9 cellular contexts compared by ENCODE assay signal in genomic region chr5:7261049-7261448, GRCh38.
A peak's percentile ranks its signal among the peaks of the same experiment; 100 is the strongest.
DNase-seq lines count a peak whose midpoint lies in the region; ATAC-seq and TF ChIP-seq lines count a peak whose summit lies in the region.
"Had no signal": no experiment of that assay in that cellular context is flagged by ENCODE, and none has a peak within 500 bp of the region (broad histone marks: within the 10 kb centered on the region; RNA-seq: fewer than 3 reads in every experiment).

No MANE protein-coding gene starts in this region.

- no peaks in the 10 kb centered on the region for H3K9me3 Mint-ChIP-seq in type B pancreatic cell

- no peaks in the 10 kb centered on the region for H3K9me3 ChIP-seq in DOHH2 (ENCODE audit: control insufficient read depth, insufficient read depth, low read length)
- no peaks in the 10 kb centered on the region for H3K9me3 ChIP-seq in Karpas-422 (ENCODE audit: low read length)
- H3K9me3 ChIP-seq in RWPE2 (ENCODE audit: severe bottlenecking) = no peaks in the 10 kb centered on the region
- H3K9me3 ChIP-seq in hepatocyte (ENCODE audit: low read depth) = no peaks in the 10 kb centered on the region

- H3K4me1 Mint-ChIP-seq in type B pancreatic cell (ENCODE audit: unreplicated experiment) = peaks cover 9% of the 10 kb centered on the region
- H3K4me1 Mint-ChIP-seq: naive B cell had no signal

- no peak overlapping the region for H3K4me3 Mint-ChIP-seq in type B pancreatic cell
- H3K4me3 Mint-ChIP-seq: naive B cell had no signal

- H3K4me1 ChIP-seq in DOHH2 (ENCODE audit: control insufficient read depth, low read length) (no peaks in the 10 kb centered on the region), Karpas-422 (ENCODE audit: low read length) (no peaks in the 10 kb centered on the region), RWPE2 (ENCODE audit: insufficient read depth, poor library complexity, severe bottlenecking) (no peaks in the 10 kb centered on the region), hepatocyte (ENCODE audit: insufficient read depth) (no peaks in the 10 kb centered on the region)

- H2AFZ ChIP-seq in Karpas-422 (ENCODE audit: low read length) (no peak overlapping the region), hepatocyte (no peak overlapping the region)

- H3K27ac ChIP-seq in DOHH2 (ENCODE audit: low read depth, low read length) = no peak overlapping the region
- no peak overlapping the region for H3K27ac ChIP-seq in Karpas-422 (ENCODE audit: low read length)
- H3K27ac ChIP-seq in RWPE2 (ENCODE audit: poor library complexity, severe bottlenecking) = no peak overlapping the region
- H3K27ac ChIP-seq in hepatocyte = no peak overlapping the region

- H3K9me2 ChIP-seq in DOHH2 (replicated peaks; ENCODE audit: control insufficient read depth, low read length) (no peaks in the 10 kb centered on the region), Karpas-422 (replicated peaks; ENCODE audit: insufficient read depth, low read length) (no peaks in the 10 kb centered on the region), hepatocyte (replicated peaks; ENCODE audit: insufficient read depth) (no peaks in the 10 kb centered on the region)

- DNase-seq in Karpas-422 = peak; percentile 74
- no peak for DNase-seq in RWPE2 (ENCODE audit: low spot score)
- peak; percentile 67 for DNase-seq in hepatocyte (ENCODE audit: low spot score)
- DNase-seq in type B pancreatic cell (ENCODE audit: extremely low spot score, unreplicated experiment) = no peak
- no peak for DNase-seq in activated effector memory CD4-positive, alpha-beta T cell treated with anti-CD3 and anti-CD28 coated beads, Interleukin-2, amount 50 U/mL, for 16 hours
- DNase-seq: naive B cell had no signal

- no peak overlapping the region for H3K4me2 ChIP-seq in DOHH2 (ENCODE audit: low read length)
- no peak overlapping the region for H3K4me2 ChIP-seq in Karpas-422 (ENCODE audit: low read depth, low read length, poor library complexity, severe bottlenecking)
- H3K4me2 ChIP-seq in hepatocyte = no peak overlapping the region

- no peaks in the 10 kb centered on the region for H4K20me1 ChIP-seq in DOHH2 (ENCODE audit: control insufficient read depth, insufficient read depth, low read depth, low read length)
- H4K20me1 ChIP-seq in Karpas-422 (ENCODE audit: insufficient read depth, low read depth, low read length) = no peaks in the 10 kb centered on the region
- H4K20me1 ChIP-seq in hepatocyte (ENCODE audit: insufficient read depth, poor library complexity, severe bottlenecking) = no peaks in the 10 kb centered on the region

- H3K27me3 Mint-ChIP-seq in type B pancreatic cell = peaks cover 5% of the 10 kb centered on the region
- H3K27me3 Mint-ChIP-seq: naive B cell had no signal

- no peaks in the 10 kb centered on the region for H3F3A ChIP-seq in DOHH2 (ENCODE audit: control insufficient read depth, insufficient read depth)

- H3K79me2 ChIP-seq in DOHH2 (ENCODE audit: control insufficient read depth, low read length) (no peaks in the 10 kb centered on the region), Karpas-422 (ENCODE audit: low read length) (no peaks in the 10 kb centered on the region), hepatocyte (no peaks in the 10 kb centered on the region)

- H3K36me3 ChIP-seq in DOHH2 (ENCODE audit: control insufficient read depth, low read length) (no peaks in the 10 kb centered on the region), Karpas-422 (ENCODE audit: insufficient read depth, low read length) (no peaks in the 10 kb centered on the region), RWPE2 (ENCODE audit: low read depth) (no peaks in the 10 kb centered on the region), hepatocyte (replicated peaks; ENCODE audit: insufficient read depth, low read depth) (no peaks in the 10 kb centered on the region)

- WGBS in hepatocyte (ENCODE audit: low lambda C conversion rate, missing lambda C conversion rate) = 13% methylated on average over 6 of the region's 6 CpGs

- H3K36me3 Mint-ChIP-seq in type B pancreatic cell = no peaks in the 10 kb centered on the region
- H3K36me3 Mint-ChIP-seq: naive B cell had no signal

- ATAC-seq in RWPE2 (ENCODE audit: low read depth) = peak; percentile 62
- ATAC-seq in GM18909 (IDR thresholded peaks at IDR 0.05; ENCODE audit: poor library complexity, unreplicated experiment) = no peak
- ATAC-seq in GM18511 (IDR thresholded peaks at IDR 0.05; ENCODE audit: unreplicated experiment) = no peak

- no peak overlapping the region for H3K9ac ChIP-seq in Karpas-422 (ENCODE audit: low read length)

- TF ChIP-seq CTCF in DOHH2 (IDR thresholded peaks at IDR 0.05; ENCODE audit: low read depth, low read length, poor library complexity, severe bottlenecking) (peak; percentile 57), RWPE2 (IDR thresholded peaks at IDR 0.05; ENCODE audit: poor library complexity, severe bottlenecking) (peak; percentile 78), hepatocyte (IDR thresholded peaks at IDR 0.05; ENCODE audit: poor library complexity) (peak; percentile 67), type B pancreatic cell (conservative IDR thresholded peaks at IDR 0.05) (peak; percentile 83)

- no peaks in the 10 kb centered on the region for H3K27me3 ChIP-seq in DOHH2 (ENCODE audit: control insufficient read depth, low read length)
- H3K27me3 ChIP-seq in Karpas-422 (ENCODE audit: low read length) = no peaks in the 10 kb centered on the region
- H3K27me3 ChIP-seq in RWPE2 (ENCODE audit: insufficient read depth, poor library complexity, severe bottlenecking) = no peaks in the 10 kb centered on the region
- H3K27me3 ChIP-seq in hepatocyte = no peaks in the 10 kb centered on the region

- no peak overlapping the region for H3K27ac Mint-ChIP-seq in type B pancreatic cell
- H3K27ac Mint-ChIP-seq: naive B cell had no signal

- H3K4me3 ChIP-seq in DOHH2 (ENCODE audit: low read length) (no peak overlapping the region), Karpas-422 (ENCODE audit: low read length) (no peak overlapping the region), RWPE2 (ENCODE audit: severe bottlenecking) (no peak overlapping the region), hepatocyte (no peak overlapping the region)

Comparison
In these comparisons a context has a peak if more than half of its experiments do, and no peak if none do; other contexts are left out.
1. DNase-seq: peak in Karpas-422 (single experiment) and hepatocyte (single experiment); none in RWPE2 (single experiment), type B pancreatic cell (single experiment) and activated effector memory CD4-positive, alpha-beta T cell treated with anti-CD3 and anti-CD28 coated beads, Interleukin-2, amount 50 U/mL, for 16 hours (single experiment).
2. Peak in every context shown above with its lines, with median percentiles within 50 percentile points of each other: CTCF ChIP-seq.